14 cellular contexts compared by ENCODE assay signal in genomic region chr10:131094406-131095108, GRCh38.
DNase-seq lines count a peak whose midpoint lies in the region; ATAC-seq and TF ChIP-seq lines count a peak whose summit lies in the region.
"Had no signal": no experiment of that assay in that cellular context is flagged by ENCODE, and none has a peak within 500 bp of the region (broad histone marks: within the 10 kb centered on the region; RNA-seq: fewer than 3 reads in every experiment).

No MANE protein-coding gene starts in this region.

- H3K4me3 ChIP-seq in GM23248 (no peak overlapping the region), endodermal cell (ENCODE audit: low read length) (no peak overlapping the region), neuronal stem cell (ENCODE audit: low read length in 2 of 2) (no peak overlapping the region)
- H3K4me3 ChIP-seq: heart right ventricle, psoas muscle had no signal

- no peaks in the 10 kb centered on the region for H3K27me3 Mint-ChIP-seq in endodermal cell (ENCODE audit: insufficient read depth)

- H3K9ac ChIP-seq in GM23248, result no peak overlapping the region
- no peak overlapping the region for H3K9ac ChIP-seq in endodermal cell (ENCODE audit: extremely low read depth, low read length, poor library complexity, severe bottlenecking)
- no peak overlapping the region for H3K9ac ChIP-seq in neuronal stem cell (ENCODE audit: low read depth, low read length, poor library complexity)

- no peak overlapping the region for H4K8ac ChIP-seq in neuronal stem cell (ENCODE audit: low read depth, low read length)

- H3K9me3 Mint-ChIP-seq in endodermal cell, result no peaks in the 10 kb centered on the region

- H3K27ac ChIP-seq in GM23248, result no peak overlapping the region
- peak overlapping the region; percentile 75 for H3K27ac ChIP-seq in endodermal cell (ENCODE audit: low read depth, low read length)
- peak overlapping the region; percentile 76 for H3K27ac ChIP-seq in neuronal stem cell (replicated peaks; ENCODE audit: low read length)
- H3K27ac ChIP-seq: heart right ventricle, psoas muscle had no signal

- H3K79me1 ChIP-seq in neuronal stem cell (ENCODE audit: low read depth, low read length), result no peaks in the 10 kb centered on the region

- no peak for TF ChIP-seq CTCF in endodermal cell (conservative IDR thresholded peaks at IDR 0.05)

- peaks cover 7% of the 10 kb centered on the region for H3K4me1 Mint-ChIP-seq in endodermal cell

- H2BK120ac ChIP-seq in neuronal stem cell (ENCODE audit: low read depth, low read length), result peak overlapping the region; percentile 93

- H2AFZ ChIP-seq in GM23248 (no peak overlapping the region), neuronal stem cell (ENCODE audit: low read length) (peak overlapping the region; percentile 68)

- peaks cover 3% of the 10 kb centered on the region for H3K36me3 Mint-ChIP-seq in endodermal cell (ENCODE audit: low read depth)

- H3K18ac ChIP-seq in neuronal stem cell (ENCODE audit: low read length), result peak overlapping the region; percentile 91

- 28 to 29% methylated on average over 16 of the region's 16 CpGs for WGBS in GM23248 (ENCODE audit: low coverage in 1 of 2, low lambda C conversion rate in 2 of 2, missing lambda C conversion rate in 2 of 2), 2 experiments
- 62 to 81% methylated on average over 11 to 16 of the region's 16 CpGs for WGBS in endodermal cell (ENCODE audit: insufficient coverage in 1 of 2, insufficient read length in 1 of 2), 2 experiments
- WGBS in neuronal stem cell (ENCODE audit: extremely low coverage in 2 of 2, insufficient read length in 2 of 2, insufficient replicate concordance in 1 of 2), 2 donors, result no CpG with 5 or more reads among the region's 16 CpGs

- H3K4ac ChIP-seq in neuronal stem cell (ENCODE audit: low read length), result no peak overlapping the region

- H3K27me3 ChIP-seq in GM23248 (replicated peaks; ENCODE audit: insufficient read depth) (no peaks in the 10 kb centered on the region), endodermal cell (ENCODE audit: control insufficient read depth, insufficient read depth, low read length, poor library complexity, severe bottlenecking) (no peaks in the 10 kb centered on the region), neuronal stem cell (ENCODE audit: control insufficient read depth in 3 of 3, insufficient read depth in 3 of 3, low read depth in 1 of 3, low read length in 3 of 3) (no peaks in the 10 kb centered on the region)

- no peaks in the 10 kb centered on the region for H3F3A ChIP-seq in GM23248 (ENCODE audit: insufficient read depth)

- H4K91ac ChIP-seq in neuronal stem cell (ENCODE audit: low read depth, low read length, poor library complexity), result no peak overlapping the region

- H2AK5ac ChIP-seq in neuronal stem cell (ENCODE audit: low read depth, low read length), result no peak overlapping the region

- no peaks in the 10 kb centered on the region for H4K20me1 ChIP-seq in GM23248 (ENCODE audit: insufficient read depth)

- no peak overlapping the region for H3K23ac ChIP-seq in neuronal stem cell (ENCODE audit: low read depth, low read length, poor library complexity)

- in situ Hi-C loops in GM23248 (cut with MboI), result no loop called here

- H3K4me3 Mint-ChIP-seq in endodermal cell, result no peak overlapping the region

- H3K4me1 ChIP-seq in GM23248 (ENCODE audit: insufficient read depth) (no peaks in the 10 kb centered on the region), endodermal cell (ENCODE audit: control insufficient read depth, insufficient read depth, low read length) (no peaks in the 10 kb centered on the region), neuronal stem cell (ENCODE audit: control insufficient read depth in 2 of 2, insufficient read depth in 1 of 2, low read depth in 1 of 2, low read length in 2 of 2) (peaks cover 0 to 3% of the 10 kb centered on the region in 2 donors)
- H3K4me1 ChIP-seq: psoas muscle had no signal

- no peak overlapping the region for H3K4me2 ChIP-seq in GM23248 (ENCODE audit: unreplicated experiment)
- no peak overlapping the region for H3K4me2 ChIP-seq in neuronal stem cell (ENCODE audit: insufficient read depth, low read length, poor library complexity, severe bottlenecking)

- peak overlapping the region; percentile 99 for H2BK12ac ChIP-seq in neuronal stem cell (ENCODE audit: low read length)

- H3K36me3 ChIP-seq in GM23248 (ENCODE audit: low read depth) (no peaks in the 10 kb centered on the region), endodermal cell (ENCODE audit: control insufficient read depth, insufficient read depth, low read length) (no peaks in the 10 kb centered on the region), neuronal stem cell (replicated peaks in 1 of 2; ENCODE audit: control insufficient read depth in 2 of 2, insufficient read depth in 2 of 2, low read length in 2 of 2) (no peaks in the 10 kb centered on the region)
- H3K36me3 ChIP-seq: heart right ventricle had no signal

- no peak overlapping the region for H3K27ac Mint-ChIP-seq in endodermal cell

- H2BK15ac ChIP-seq in neuronal stem cell (ENCODE audit: low read length), result peak overlapping the region; percentile 71

- no peaks in the 10 kb centered on the region for H3K79me2 ChIP-seq in GM23248 (ENCODE audit: insufficient read depth)

- H3K9me3 ChIP-seq in GM23248 (ENCODE audit: low read depth), result no peaks in the 10 kb centered on the region
- H3K9me3 ChIP-seq in endodermal cell (ENCODE audit: control insufficient read depth, low read length), result no peaks in the 10 kb centered on the region
- H3K9me3 ChIP-seq in neuronal stem cell (replicated peaks in 1 of 2; ENCODE audit: control insufficient read depth in 2 of 2, insufficient read depth in 1 of 2, low read depth in 1 of 2, low read length in 2 of 2), result no peaks in the 10 kb centered on the region
- H3K9me3 ChIP-seq: heart right ventricle, psoas muscle had no signal

- H3K14ac ChIP-seq in neuronal stem cell (ENCODE audit: low read length), result no peak overlapping the region

- ATAC-seq in HG03378 (IDR thresholded peaks at IDR 0.05; ENCODE audit: unreplicated experiment) (no peak), HG02884 (IDR thresholded peaks at IDR 0.05; ENCODE audit: unreplicated experiment) (no peak)
- ATAC-seq: psoas muscle had no signal

- peak overlapping the region; percentile 97 for H2BK5ac ChIP-seq in neuronal stem cell (ENCODE audit: low read length)

- DNase-seq in GM23248 (peak; percentile 0), NCI-H2196 (lab: John Stamatoyannopoulos, UW; ENCODE audit: unreplicated experiment) (peak; percentile 46), endodermal cell (no peak), neuronal stem cell (ENCODE audit: low spot score) (no peak), 8988T (no peak), NCI-H82 treated with DMSO at 0.1 percent for 48 hours (lab: John Stamatoyannopoulos, UW; ENCODE audit: unreplicated experiment) (no peak)
- DNase-seq: central memory CD4-positive, alpha-beta T cell; COR-L47; heart right ventricle; SIG-M5; stimulated activated CD8-positive, alpha-beta memory T cell treated with anti-CD3 and anti-CD28 coated beads, Interleukin-4, amount 100 ng/mL, for 48 hours had no signal

- no peaks in the 10 kb centered on the region for H3K9me2 ChIP-seq in GM23248 (ENCODE audit: insufficient read depth)

Comparison
In these comparisons a context has a peak if more than half of its experiments do, and no peak if none do; other contexts are left out.
1. DNase-seq: peak in GM23248 (single experiment) and NCI-H2196 (single experiment); none in endodermal cell (single experiment), neuronal stem cell (single experiment), 8988T (single experiment) and NCI-H82 treated with DMSO at 0.1 percent for 48 hours (single experiment).